11 cellular contexts compared by ENCODE assay signal in the genomic region with DNA sequence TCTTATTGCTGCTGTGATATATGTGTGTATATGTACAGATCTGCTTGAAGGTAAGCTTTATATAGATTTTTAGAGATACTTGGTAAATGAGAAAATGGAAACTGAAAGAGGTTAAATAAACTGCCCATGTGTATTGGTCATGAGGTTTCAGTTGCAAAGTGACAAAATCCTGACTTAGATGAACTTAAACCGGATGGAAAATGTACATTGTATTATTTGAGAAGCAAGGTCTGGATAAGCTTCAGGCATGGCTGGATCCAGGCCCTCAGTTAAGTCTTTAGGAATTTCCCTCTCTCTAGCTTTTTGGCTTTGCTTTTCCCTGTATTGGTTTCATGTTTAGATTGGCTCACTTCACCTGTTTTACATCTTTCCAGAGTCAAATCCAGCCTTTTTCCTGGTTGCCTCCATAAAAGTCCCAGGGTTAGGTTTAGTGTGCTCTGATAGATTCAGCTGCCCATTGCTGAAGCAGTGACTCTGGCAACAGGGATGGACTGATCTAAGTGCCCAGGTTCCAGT. TPM values are rescaled to one million over a fixed set of nuclear protein-coding genes. Genes with fewer than 3 reads are reported as not detected.
DNase-seq lines count a peak whose midpoint lies in the region; ATAC-seq and TF ChIP-seq lines count a peak whose summit lies in the region.
"Had no signal": no experiment of that assay in that cellular context is flagged by ENCODE, and none has a peak within 500 bp of the region (broad histone marks: within the 10 kb centered on the region; RNA-seq: fewer than 3 reads in every experiment).

No MANE protein-coding gene starts in this region.

- H3K27me3 Mint-ChIP-seq in activated CD4-positive, alpha-beta T cell treated with anti-CD3 and anti-CD28 coated beads, Interleukin-2, amount 10 ng/mL, durations not matched to agents 24 days and 14 days = no peaks in the 10 kb centered on the region
- H3K27me3 Mint-ChIP-seq in stimulated activated memory B cell treated with anti-CD40 and anti-IgM and Interleukin-4, amounts not matched to agents 10 μg/mL and 1 μg/mL and 100 μg/mL, for 72 hours = no peaks in the 10 kb centered on the region
- H3K27me3 Mint-ChIP-seq in T-cell = no peaks in the 10 kb centered on the region

- POLR2A ChIA-PET in T-cell (lab: Charles Lee) = interaction anchor here in 1 of 2 donors (0.6 kb wide), 1 partner anchor 48 kb away, joined by 5 read pairs; no protein-coding TSS in a partner anchor

- H3K4me3 ChIP-seq in LNCaP clone FGC (ENCODE audit: low read depth, low read length) (no peak overlapping the region), right cardiac atrium (ENCODE audit: low read length) (no peak overlapping the region)
- H3K4me3 ChIP-seq: body of pancreas, tibial artery had no signal

- H3K4me1 ChIP-seq in right cardiac atrium (ENCODE audit: control insufficient read depth, insufficient read depth, low read length) = peaks cover 3% of the 10 kb centered on the region

- ATAC-seq in HG02610 (IDR thresholded peaks at IDR 0.05; ENCODE audit: unreplicated experiment) (peak; percentile 63), right cardiac atrium (no peak), T-cell (replicated peaks in 1 of 4) (no peak)
- ATAC-seq in stimulated activated memory B cell treated with anti-CD40 and anti-IgM and Interleukin-4, amounts not matched to agents 10 μg/mL and 1 μg/mL and 100 μg/mL, for 72 hours = peak; percentile 58
- ATAC-seq: body of pancreas had no signal

- DNase-seq in activated CD4-positive, alpha-beta T cell treated with anti-CD3 and anti-CD28 coated beads, Interleukin-2, amount 10 ng/mL, durations not matched to agents 24 days and 14 days = no peak
- DNase-seq in activated CD4-positive, alpha-beta T cell treated with anti-CD3 and anti-CD28 coated beads, Interleukin-2, amount 50 U/mL, for 1 hour = no peak
- DNase-seq in LNCaP clone FGC (ENCODE audit: low read depth) (peak; percentile 23), right cardiac atrium (no peak), T-cell (no peak)
- no peak for DNase-seq in central memory CD4-positive, alpha-beta T cell
- DNase-seq: body of pancreas, NCI-H146, tibial artery had no signal

- no peak for TF ChIP-seq CTCF in LNCaP clone FGC (IDR thresholded peaks at IDR 0.05; ENCODE audit: control insufficient read depth, extremely low read depth, insufficient read depth)

- intact Hi-C loops in activated CD4-positive, alpha-beta T cell treated with anti-CD3 and anti-CD28 coated beads, Interleukin-2, amount 10 ng/mL, durations not matched to agents 24 days and 14 days (cut with micrococcal nuclease) = loop anchor here (1.0 kb wide), 1 partner anchor 21 kb away; a partner anchor contains a TSS
- intact Hi-C loops in right cardiac atrium (cut with DNase I) = no loop called here

- peaks cover 2% of the 10 kb centered on the region for H3K36me3 Mint-ChIP-seq in activated CD4-positive, alpha-beta T cell treated with anti-CD3 and anti-CD28 coated beads, Interleukin-2, amount 10 ng/mL, durations not matched to agents 24 days and 14 days (ENCODE audit: low read depth)
- H3K36me3 Mint-ChIP-seq in stimulated activated memory B cell treated with anti-CD40 and anti-IgM and Interleukin-4, amounts not matched to agents 10 μg/mL and 1 μg/mL and 100 μg/mL, for 72 hours = no peaks in the 10 kb centered on the region
- no peaks in the 10 kb centered on the region for H3K36me3 Mint-ChIP-seq in T-cell

- peaks cover 4% of the 10 kb centered on the region for H3K9me3 Mint-ChIP-seq in activated CD4-positive, alpha-beta T cell treated with anti-CD3 and anti-CD28 coated beads, Interleukin-2, amount 10 ng/mL, durations not matched to agents 24 days and 14 days
- H3K9me3 Mint-ChIP-seq in stimulated activated memory B cell treated with anti-CD40 and anti-IgM and Interleukin-4, amounts not matched to agents 10 μg/mL and 1 μg/mL and 100 μg/mL, for 72 hours = peaks cover 3% of the 10 kb centered on the region
- H3K9me3 Mint-ChIP-seq in T-cell = peaks cover 0 to 4% (median 0%) of the 10 kb centered on the region in 3 donors

- peaks cover 36% of the 10 kb centered on the region for H3K4me1 Mint-ChIP-seq in activated CD4-positive, alpha-beta T cell treated with anti-CD3 and anti-CD28 coated beads, Interleukin-2, amount 10 ng/mL, durations not matched to agents 24 days and 14 days
- peaks cover 66% of the 10 kb centered on the region for H3K4me1 Mint-ChIP-seq in stimulated activated memory B cell treated with anti-CD40 and anti-IgM and Interleukin-4, amounts not matched to agents 10 μg/mL and 1 μg/mL and 100 μg/mL, for 72 hours
- peaks cover 13 to 31% (median 20%) of the 10 kb centered on the region in 3 donors for H3K4me1 Mint-ChIP-seq in T-cell

- H3K27me3 ChIP-seq in right cardiac atrium (ENCODE audit: control insufficient read depth, insufficient read depth) = no peaks in the 10 kb centered on the region
- H3K27me3 ChIP-seq: body of pancreas, tibial artery had no signal

- 65% methylated on average over 1 of the region's 1 CpG for WGBS in right cardiac atrium

- H3K27ac ChIP-seq in right cardiac atrium (ENCODE audit: low read length) = no peak overlapping the region
- H3K27ac ChIP-seq: body of pancreas, tibial artery had no signal

- no peak overlapping the region for H3K27ac Mint-ChIP-seq in activated CD4-positive, alpha-beta T cell treated with anti-CD3 and anti-CD28 coated beads, Interleukin-2, amount 10 ng/mL, durations not matched to agents 24 days and 14 days
- H3K27ac Mint-ChIP-seq in stimulated activated memory B cell treated with anti-CD40 and anti-IgM and Interleukin-4, amounts not matched to agents 10 μg/mL and 1 μg/mL and 100 μg/mL, for 72 hours = peak overlapping the region; percentile 93
- H3K27ac Mint-ChIP-seq in T-cell = no peak overlapping the region

- no peaks in the 10 kb centered on the region for H3K9me3 ChIP-seq in right cardiac atrium (ENCODE audit: control insufficient read depth, low read length)
- H3K9me3 ChIP-seq: body of pancreas, tibial artery had no signal

- CTCF ChIA-PET in T-cell (lab: Charles Lee) = no interaction called here

- peak overlapping the region; percentile 35 for H3K4me3 Mint-ChIP-seq in activated CD4-positive, alpha-beta T cell treated with anti-CD3 and anti-CD28 coated beads, Interleukin-2, amount 10 ng/mL, durations not matched to agents 24 days and 14 days
- peak overlapping the region; percentile 71 for H3K4me3 Mint-ChIP-seq in stimulated activated memory B cell treated with anti-CD40 and anti-IgM and Interleukin-4, amounts not matched to agents 10 μg/mL and 1 μg/mL and 100 μg/mL, for 72 hours
- H3K4me3 Mint-ChIP-seq in T-cell = no peak overlapping the region

RNA-seq across cellular contexts. Expression of a gene that starts 21.0 kb away (rescaled TPM):
- total RNA-seq in activated CD4-positive, alpha-beta T cell treated with anti-CD3 and anti-CD28 coated beads, Interleukin-2, amount 10 ng/mL, durations not matched to agents 24 days and 14 days = 0.68 TPM in 1 of 2 replicates, not detected in the other
- total RNA-seq in right cardiac atrium (1 to 10 TPM; 1.9 to 2.7 (median 2.2) TPM), T-cell (1 to 10 TPM in 4 of 5 donors, under 1 TPM in 1; 0.92 to 4.6 (median 1.4) TPM)
- 2.9 TPM for polyA plus RNA-seq in right cardiac atrium
- total RNA-seq: body of pancreas had no signal

Comparison
In these comparisons a context has a peak if more than half of its experiments do, and no peak if none do; other contexts are left out.
1. H3K4me3 Mint-ChIP-seq: peak in activated CD4-positive, alpha-beta T cell treated with anti-CD3 and anti-CD28 coated beads, Interleukin-2, amount 10 ng/mL, durations not matched to agents 24 days and 14 days (single experiment) and stimulated activated memory B cell treated with anti-CD40 and anti-IgM and Interleukin-4, amounts not matched to agents 10 μg/mL and 1 μg/mL and 100 μg/mL, for 72 hours (single experiment); none in T-cell (0 of 3).
2. ATAC-seq: peak in HG02610 (single experiment) and stimulated activated memory B cell treated with anti-CD40 and anti-IgM and Interleukin-4, amounts not matched to agents 10 μg/mL and 1 μg/mL and 100 μg/mL, for 72 hours (single experiment); none in right cardiac atrium (0 of 2) and T-cell (0 of 4).